Comparison of ENCODE assay signal across 9 cellular contexts in genomic region chr5:90615355-90615754, GRCh38. TPM values are rescaled to one million over a fixed set of nuclear protein-coding genes. Genes with fewer than 3 reads are reported as not detected.
"Had no signal": no experiment of that assay in that cellular context is flagged by ENCODE, and none has a peak within 500 bp of the region (broad histone marks: within the 10 kb centered on the region; RNA-seq: fewer than 3 reads in every experiment).

No MANE protein-coding gene starts in this region.

- FAIRE-seq: G401.6, GM12878, GM12891, GM12892, GM18507, GM19239 had no signal

- ATAC-seq: GM12878 had no signal

- H3K4me3 ChIP-seq: GM12878 had no signal

- DNase-seq: GDM1, GF-D8 had no signal

RNA-seq across cellular contexts. Expression of gene ADGRV1, which starts 56.8 kb away (rescaled TPM):
- total RNA-seq: G401 had no signal
